Comparison of ENCODE assay signal across 25 cellular contexts in genomic region chr7:111112439-111112838, GRCh38. TPM values are rescaled to one million over a fixed set of nuclear protein-coding genes. Genes with fewer than 3 reads are reported as not detected.
A peak's percentile ranks its signal among the peaks of the same experiment; 100 is the strongest.
DNase-seq lines count a peak whose midpoint lies in the region; ATAC-seq and TF ChIP-seq lines count a peak whose summit lies in the region.
"Had no signal": no experiment of that assay in that cellular context is flagged by ENCODE, and none has a peak within 500 bp of the region (broad histone marks: within the 10 kb centered on the region; RNA-seq: fewer than 3 reads in every experiment).

No MANE protein-coding gene starts in this region.

- H3K9me3 ChIP-seq in SK-N-SH, result no peaks in the 10 kb centered on the region
- no peaks in the 10 kb centered on the region for H3K9me3 ChIP-seq in naive thymus-derived CD4-positive, alpha-beta T cell (ENCODE audit: control insufficient read depth in 2 of 3, low read length in 3 of 3)
- H3K9me3 ChIP-seq: ascending aorta, BE2C, heart left ventricle, mucosa of descending colon, suprapubic skin, vagina had no signal

- peak overlapping the region; percentile 80 for H3K27ac Mint-ChIP-seq in activated CD4-positive, alpha-beta T cell treated with anti-CD3 and anti-CD28 coated beads, Interleukin-2, amount 10 ng/mL, durations not matched to agents 24 days and 14 days
- peak overlapping the region in 7 of 9 donors; percentile 22 to 60 (median 33) for H3K27ac Mint-ChIP-seq in naive thymus-derived CD4-positive, alpha-beta T cell
- H3K27ac Mint-ChIP-seq: T-helper 2 cell treated with Interferon-gamma antibody and Interleukin-4, amounts not matched to agents 5 μg/mL and 100 μg/mL, for 36 hours had no signal

- peaks cover 0 to 4% of the 10 kb centered on the region in 2 experiments for H3K36me3 ChIP-seq in SK-N-SH (replicated peaks in 1 of 2; ENCODE audit: control insufficient read depth in 1 of 2, insufficient read depth in 2 of 2, low read length in 1 of 2)
- peaks cover 0 to 2% (median 0%) of the 10 kb centered on the region in 3 experiments for H3K36me3 ChIP-seq in naive thymus-derived CD4-positive, alpha-beta T cell (ENCODE audit: control insufficient read depth in 2 of 3, insufficient read depth in 3 of 3, low read length in 3 of 3)
- H3K36me3 ChIP-seq: ascending aorta, heart left ventricle, suprapubic skin, vagina had no signal

- H4K20me1 ChIP-seq in SK-N-SH (ENCODE audit: insufficient read depth), result no peaks in the 10 kb centered on the region

- no peaks in the 10 kb centered on the region for H3F3A ChIP-seq in SK-N-SH (replicated peaks; ENCODE audit: insufficient read depth)

- no peak for TF ChIP-seq RAD21 in SK-N-SH (IDR thresholded peaks at IDR 0.05; ENCODE audit: low read length)

- CTCF ChIA-PET in SK-N-SH (lab: Yijun Ruan, JAX), result interaction anchor here (0.8 to 1.4 kb wide), 3 partner anchors 10 to 14 kb away, joined by 3 to 5 read pairs (median 3); no protein-coding TSS in a partner anchor
- CTCF ChIA-PET in naive thymus-derived CD4-positive, alpha-beta T cell (lab: Charles Lee), result no interaction called here

- H3K27me3 Mint-ChIP-seq in activated CD4-positive, alpha-beta T cell treated with anti-CD3 and anti-CD28 coated beads, Interleukin-2, amount 10 ng/mL, durations not matched to agents 24 days and 14 days, result no peaks in the 10 kb centered on the region
- H3K27me3 Mint-ChIP-seq in naive thymus-derived CD4-positive, alpha-beta T cell, result no peaks in the 10 kb centered on the region

- peaks cover 29 to 37% of the 10 kb centered on the region in 2 experiments for H3K4me1 ChIP-seq in SK-N-SH (ENCODE audit: control insufficient read depth in 1 of 2, insufficient read depth in 2 of 2, low read depth in 1 of 2, low read length in 1 of 2)
- H3K4me1 ChIP-seq in naive thymus-derived CD4-positive, alpha-beta T cell (ENCODE audit: control insufficient read depth in 2 of 2, insufficient read depth in 2 of 2, low read length in 2 of 2), result no peaks in the 10 kb centered on the region

- H3K9me3 Mint-ChIP-seq in activated CD4-positive, alpha-beta T cell treated with anti-CD3 and anti-CD28 coated beads, Interleukin-2, amount 10 ng/mL, durations not matched to agents 24 days and 14 days, result no peaks in the 10 kb centered on the region
- H3K9me3 Mint-ChIP-seq in naive thymus-derived CD4-positive, alpha-beta T cell, result peaks cover 0 to 2% (median 0%) of the 10 kb centered on the region in 11 donors
- H3K9me3 Mint-ChIP-seq: T-helper 2 cell treated with Interferon-gamma antibody and Interleukin-4, amounts not matched to agents 5 μg/mL and 100 μg/mL, for 36 hours had no signal

- H3K36me3 Mint-ChIP-seq in activated CD4-positive, alpha-beta T cell treated with anti-CD3 and anti-CD28 coated beads, Interleukin-2, amount 10 ng/mL, durations not matched to agents 24 days and 14 days (ENCODE audit: low read depth), result peaks cover 57% of the 10 kb centered on the region
- peaks cover 0 to 57% (median 34%) of the 10 kb centered on the region in 5 donors for H3K36me3 Mint-ChIP-seq in naive thymus-derived CD4-positive, alpha-beta T cell

- no peaks in the 10 kb centered on the region for H3K79me2 ChIP-seq in SK-N-SH (ENCODE audit: insufficient read depth)

- peak overlapping the region; percentile 36 to 67; a peak in 2 of 4 replicates for H3K27ac ChIP-seq in SK-N-SH (ENCODE audit: low read depth in 2 of 2, low read length in 1 of 2)
- no peak overlapping the region for H3K27ac ChIP-seq in naive thymus-derived CD4-positive, alpha-beta T cell (ENCODE audit: low read depth, low read length)
- H3K27ac ChIP-seq: ascending aorta, heart left ventricle, SK-N-MC, suprapubic skin, vagina had no signal

- no peak overlapping the region for H3K9ac ChIP-seq in SK-N-SH

- TF ChIP-seq CTCF in SK-N-SH (IDR thresholded peaks at IDR 0.05), result no peak

- no peak for DNase-seq in activated CD4-positive, alpha-beta T cell treated with anti-CD3 and anti-CD28 coated beads, Interleukin-2, amount 10 ng/mL, durations not matched to agents 24 days and 14 days
- no peak for DNase-seq in activated CD4-positive, alpha-beta T cell treated with anti-CD3 and anti-CD28 coated beads, Interleukin-2, amount 50 U/mL, for 48 hours
- no peak for DNase-seq in SK-N-SH
- DNase-seq in dedifferentiated amniotic fluid mesenchymal stem cell (ENCODE audit: extremely low spot score), result peak; percentile 45
- no peak for DNase-seq in naive thymus-derived CD4-positive, alpha-beta T cell
- no peak for DNase-seq in HCEC 1CT
- no peak for DNase-seq in NCI-H526 treated with DMSO at 0.1 percent for 48 hours (lab: John Stamatoyannopoulos, UW)
- no peak for DNase-seq in amniotic stem cell (lab: John Stamatoyannopoulos, UW)
- DNase-seq: activated CD4-positive, CD25-positive, alpha-beta regulatory T cell; activated effector memory CD4-positive, alpha-beta T cell treated with anti-CD3 and anti-CD28 coated beads, Interleukin-2, amount 50 U/mL, for 16 hours; BE2C; Calu3; heart left ventricle; mucosa of descending colon; NCI-H1417; NCI-H2107; NCI-H510A; nucleus accumbens had no signal

- POLR2A ChIA-PET in SK-N-SH (lab: Yijun Ruan, JAX), result no interaction called here
- POLR2A ChIA-PET in naive thymus-derived CD4-positive, alpha-beta T cell (lab: Charles Lee), result interaction anchor here (0.6 kb wide), 1 partner anchor 13 kb away, joined by 4 read pairs; no protein-coding TSS in a partner anchor

- TF ChIP-seq EP300 in SK-N-SH (IDR thresholded peaks at IDR 0.05; ENCODE audit: borderline replicate concordance in 1 of 2, low read depth in 1 of 2, low read length in 1 of 2), result no peak

- H3K4me3 ChIP-seq in SK-N-SH (ENCODE audit: low read depth in 2 of 2, low read length in 1 of 2), result 0 out of 4 replicates have a peak overlapping the region, but pooled peaks of 1 of the 2 experiments have one; percentile 4
- H3K4me3 ChIP-seq in naive thymus-derived CD4-positive, alpha-beta T cell (ENCODE audit: low read length), result no peak overlapping the region
- H3K4me3 ChIP-seq: ascending aorta, heart left ventricle, mucosa of descending colon, SK-N-MC, suprapubic skin, vagina had no signal

- H3K4me3 Mint-ChIP-seq in activated CD4-positive, alpha-beta T cell treated with anti-CD3 and anti-CD28 coated beads, Interleukin-2, amount 10 ng/mL, durations not matched to agents 24 days and 14 days, result peak overlapping the region; percentile 21
- H3K4me3 Mint-ChIP-seq in naive thymus-derived CD4-positive, alpha-beta T cell, result no peak overlapping the region
- H3K4me3 Mint-ChIP-seq: T-helper 2 cell treated with Interferon-gamma antibody and Interleukin-4, amounts not matched to agents 5 μg/mL and 100 μg/mL, for 36 hours had no signal

- H3K27me3 ChIP-seq in SK-N-SH (ENCODE audit: insufficient read depth), result no peaks in the 10 kb centered on the region
- H3K27me3 ChIP-seq in naive thymus-derived CD4-positive, alpha-beta T cell (ENCODE audit: control insufficient read depth in 2 of 2, insufficient read depth in 2 of 2, low read length in 2 of 2), result no peaks in the 10 kb centered on the region
- H3K27me3 ChIP-seq: ascending aorta, BE2C, heart left ventricle, suprapubic skin, vagina had no signal

- H3K4me2 ChIP-seq in SK-N-SH, result no peak overlapping the region

- intact Hi-C loops in activated CD4-positive, alpha-beta T cell treated with anti-CD3 and anti-CD28 coated beads, Interleukin-2, amount 10 ng/mL, durations not matched to agents 24 days and 14 days (cut with micrococcal nuclease), result no loop called here
- intact Hi-C loops in naive thymus-derived CD4-positive, alpha-beta T cell (cut with micrococcal nuclease), result loop anchor here in 1 of 2 donors (1.0 kb wide), 1 partner anchor 8 kb away; no protein-coding TSS in a partner anchor

- H3K9me2 ChIP-seq in SK-N-SH, result no peaks in the 10 kb centered on the region

- no peak overlapping the region for H2AFZ ChIP-seq in SK-N-SH (ENCODE audit: low read depth)

- H3K4me1 Mint-ChIP-seq in activated CD4-positive, alpha-beta T cell treated with anti-CD3 and anti-CD28 coated beads, Interleukin-2, amount 10 ng/mL, durations not matched to agents 24 days and 14 days, result peaks cover 47% of the 10 kb centered on the region
- peaks cover 3 to 56% (median 42%) of the 10 kb centered on the region in 7 donors for H3K4me1 Mint-ChIP-seq in naive thymus-derived CD4-positive, alpha-beta T cell

- ATAC-seq in naive thymus-derived CD4-positive, alpha-beta T cell, result no peak
- ATAC-seq: HCT116, heart left ventricle, mucosa of descending colon had no signal

- 78% methylated on average over 2 of the region's 2 CpGs for WGBS in SK-N-SH (ENCODE audit: low lambda C conversion rate)

TF ChIP-seq in SK-N-SH, 30 proteins besides CTCF, POLR2A, EP300 and RAD21:
- TF ChIP-seq JUND (IDR thresholded peaks at IDR 0.05) (0 out of 2 replicates have a peak, but pooled peaks have one; percentile 6), SMC3 (IDR thresholded peaks at IDR 0.05; ENCODE audit: low read depth, low read length) (no peak), MEF2A (IDR thresholded peaks at IDR 0.05; ENCODE audit: borderline replicate concordance, low read depth) (peak; percentile 76; the same call in 1 of the 2 replicates), PBX3 (IDR thresholded peaks at IDR 0.05) (peak; percentile 40)
TF ChIP-seq in SK-N-SH: peak in this region for 3.

RNA-seq across cellular contexts. Expression of gene LRRN3, which starts 21.5 kb away (rescaled TPM):
- total RNA-seq in activated CD4-positive, alpha-beta T cell treated with anti-CD3 and anti-CD28 coated beads, Interleukin-2, amount 10 ng/mL, durations not matched to agents 24 days and 14 days, result 53.4 and 56.5 TPM in 2 replicates
- polyA plus RNA-seq in SK-N-SH (2012; rRNA removed), result 2.1 and 4.1 TPM in 2 replicates
- 5.1 and 6.0 TPM in 2 replicates for polyA plus RNA-seq in SK-N-SH (2012; cell fraction: cytosol; rRNA removed)
- 1.3 and 2.1 TPM in 2 replicates for polyA plus RNA-seq in SK-N-SH (2012; cell fraction: nucleus; rRNA removed)
- total RNA-seq in naive thymus-derived CD4-positive, alpha-beta T cell, result 100 to 1,000 TPM in 3 of 5 experiments, 10 to 100 TPM in 1, 1 to 10 TPM in 1; 7.6 to 288 (median 227) TPM
- polyA plus RNA-seq in naive thymus-derived CD4-positive, alpha-beta T cell, result 100 to 1,000 TPM; 169 to 173 TPM
- total RNA-seq: A172, Calu3 had no signal
